8 cellular contexts compared by ENCODE assay signal in genomic region chr14:93045211-93045674, GRCh38.
DNase-seq lines count a peak whose midpoint lies in the region; ATAC-seq, FAIRE-seq and TF ChIP-seq lines count a peak whose summit lies in the region.

No MANE protein-coding gene starts in this region.

- WGBS in hepatocyte (ENCODE audit: low lambda C conversion rate, missing lambda C conversion rate) = 58% methylated on average over 9 of the region's 9 CpGs
- 50 to 69% (median 62%) methylated on average over 9 of the region's 9 CpGs for WGBS in stomach, 5 donors

- H3K79me2 ChIP-seq in hepatocyte = peaks cover 34% of the 10 kb centered on the region

- no peaks in the 10 kb centered on the region for H3K9me2 ChIP-seq in hepatocyte (replicated peaks; ENCODE audit: insufficient read depth)

- H2AFZ ChIP-seq in hepatocyte = no peak overlapping the region

- H3K9me3 ChIP-seq in hepatocyte (ENCODE audit: low read depth) (no peaks in the 10 kb centered on the region), stomach (no peaks in the 10 kb centered on the region), tibial artery (no peaks in the 10 kb centered on the region)

- TF ChIP-seq CTCF in hepatocyte (IDR thresholded peaks at IDR 0.05; ENCODE audit: poor library complexity) (no peak), stomach (IDR thresholded peaks at IDR 0.05) (no peak), tibial artery (IDR thresholded peaks at IDR 0.05) (no peak)

- H3K4me3 ChIP-seq in hepatocyte = no peak overlapping the region
- no peak overlapping the region for H3K4me3 ChIP-seq in stomach
- H3K4me3 ChIP-seq in tibial artery = no peak overlapping the region

- ATAC-seq in GM21717 (IDR thresholded peaks at IDR 0.05; ENCODE audit: unreplicated experiment) = no peak
- ATAC-seq in HG02571 (IDR thresholded peaks at IDR 0.05; ENCODE audit: unreplicated experiment) = no peak

- FAIRE-seq in RCC 7860 (lab: Jason Lieb, UNC) = peak; percentile 77

- intact Hi-C loops in stomach (cut with DNase I; ENCODE audit: low total_unique reads) (no loop called here), tibial artery (cut with DNase I; ENCODE audit: low total_unique reads) (loop anchor here (5.0 kb wide), 1 partner anchor 73 kb away; no protein-coding TSS in a partner anchor)

- H3K4me1 ChIP-seq in hepatocyte (ENCODE audit: insufficient read depth) (peaks cover 83% of the 10 kb centered on the region), stomach (peaks cover 75 to 97% (median 84%) of the 10 kb centered on the region in 4 donors), tibial artery (peaks cover 0 to 90% (median 54%) of the 10 kb centered on the region in 4 donors)

- H3K27me3 ChIP-seq in hepatocyte (no peaks in the 10 kb centered on the region), stomach (no peaks in the 10 kb centered on the region), tibial artery (no peaks in the 10 kb centered on the region)

- H3K27ac ChIP-seq in hepatocyte (peak overlapping the region; percentile 99), stomach (peak overlapping the region; percentile 73 to 90 (median 86)), tibial artery (peak overlapping the region in 1 of 2 donors; percentile 80)

- no peak overlapping the region for H3K4me2 ChIP-seq in hepatocyte

- TF ChIP-seq POLR2A in stomach (IDR thresholded peaks at IDR 0.05) = no peak

- H3K36me3 ChIP-seq in hepatocyte (replicated peaks; ENCODE audit: insufficient read depth, low read depth) (no peaks in the 10 kb centered on the region), stomach (peaks cover 0 to 6% (median 0%) of the 10 kb centered on the region in 4 donors), tibial artery (no peaks in the 10 kb centered on the region)

- no peaks in the 10 kb centered on the region for H4K20me1 ChIP-seq in hepatocyte (ENCODE audit: insufficient read depth, poor library complexity, severe bottlenecking)

- DNase-seq in NCI-H1436 (lab: John Stamatoyannopoulos, UW) = peak; percentile 33
- DNase-seq in NCI-H1436 treated with DMSO at 0.1 percent for 48 hours (lab: John Stamatoyannopoulos, UW) = no peak
- DNase-seq in RCC 7860 (ENCODE audit: low spot score) = peak; percentile 60
- DNase-seq in hepatocyte (ENCODE audit: low spot score) = no peak
- DNase-seq in stomach = no peak
- no peak for DNase-seq in tibial artery

- TF ChIP-seq EP300 in stomach (IDR thresholded peaks at IDR 0.05) = no peak

Comparison
In these comparisons a context has a peak if more than half of its experiments do, and no peak if none do; other contexts are left out.
1. DNase-seq: peak in NCI-H1436 (single experiment) and RCC 7860 (single experiment); none in NCI-H1436 treated with DMSO at 0.1 percent for 48 hours (single experiment), hepatocyte (single experiment), stomach (single experiment) and tibial artery (0 of 2).